8 cellular contexts compared by ENCODE assay signal in genomic region chr14:35333347-35333730, GRCh38. TPM values are rescaled to one million over a fixed set of nuclear protein-coding genes. Genes with fewer than 3 reads are reported as not detected.
A peak's percentile ranks its signal among the peaks of the same experiment; 100 is the strongest.
DNase-seq lines count a peak whose midpoint lies in the region; ATAC-seq lines count a peak whose summit lies in the region.

No MANE protein-coding gene starts in this region.

- H3K4me3 Mint-ChIP-seq in activated T-cell treated with anti-CD3 and anti-CD28 coated beads, Interleukin-2, amount 50 U/mL, for 24 hours = peak overlapping the region; percentile 66

- H3K27me3 ChIP-seq in thymus (ENCODE audit: control insufficient read depth, insufficient read depth) = no peaks in the 10 kb centered on the region

- H3K27me3 Mint-ChIP-seq in activated T-cell treated with anti-CD3 and anti-CD28 coated beads, Interleukin-2, amount 50 U/mL, for 24 hours = no peaks in the 10 kb centered on the region

- peak overlapping the region; percentile 83 for H3K27ac ChIP-seq in thymus (ENCODE audit: low read depth)

- 62% methylated on average over 7 of the region's 7 CpGs for WGBS in thymus

- H3K9me3 ChIP-seq in thymus (ENCODE audit: control insufficient read depth) = no peaks in the 10 kb centered on the region

- no peak overlapping the region for H3K4me3 ChIP-seq in thymus (ENCODE audit: low read length)

- H3K9me3 Mint-ChIP-seq in activated T-cell treated with anti-CD3 and anti-CD28 coated beads, Interleukin-2, amount 50 U/mL, for 24 hours = no peaks in the 10 kb centered on the region

- no peaks in the 10 kb centered on the region for H3K36me3 Mint-ChIP-seq in activated T-cell treated with anti-CD3 and anti-CD28 coated beads, Interleukin-2, amount 50 U/mL, for 24 hours (ENCODE audit: low read depth)

- ATAC-seq in HG02588 (IDR thresholded peaks at IDR 0.05; ENCODE audit: unreplicated experiment) = no peak

- DNase-seq in activated T-cell treated with anti-CD3 and anti-CD28 coated beads, Interleukin-2, amount 50 U/mL, for 24 hours = peak; percentile 60
- DNase-seq in activated T-cell treated with anti-CD3 and anti-CD28 coated beads for 4 hours = no peak
- peak; percentile 34 to 37 for DNase-seq in activated CD4-positive, alpha-beta T cell treated with anti-CD3 and anti-CD28 coated beads, Interleukin-2, amount 50 U/mL, for 48 hours
- peak; percentile 72 for DNase-seq in islet precursor cell
- DNase-seq in stimulated activated CD4-positive, alpha-beta T cell treated with anti-CD3 and anti-CD28 coated beads, Interleukin-4, amount 100 ng/mL, for 4 hours = no peak
- DNase-seq in HUDEP-2 (lab: John Stamatoyannopoulos, UW; ENCODE audit: unreplicated experiment in 76 of 76) = no peak

- H3K4me1 ChIP-seq in thymus (ENCODE audit: control insufficient read depth, insufficient read depth, low read length) = peaks cover 18% of the 10 kb centered on the region

- peaks cover 33% of the 10 kb centered on the region for H3K4me1 Mint-ChIP-seq in activated T-cell treated with anti-CD3 and anti-CD28 coated beads, Interleukin-2, amount 50 U/mL, for 24 hours (ENCODE audit: low read depth)

- peak overlapping the region; percentile 96 for H3K27ac Mint-ChIP-seq in activated T-cell treated with anti-CD3 and anti-CD28 coated beads, Interleukin-2, amount 50 U/mL, for 24 hours

- H3K36me3 ChIP-seq in thymus (ENCODE audit: control insufficient read depth, insufficient read depth) = no peaks in the 10 kb centered on the region

RNA-seq across cellular contexts. Expression of gene PSMA6, which starts 41.2 kb away (rescaled TPM):
- 206 TPM for polyA plus RNA-seq in thymus

Comparison
In these comparisons a context has a peak if more than half of its experiments do, and no peak if none do; other contexts are left out.
1. DNase-seq: peak in activated T-cell treated with anti-CD3 and anti-CD28 coated beads, Interleukin-2, amount 50 U/mL, for 24 hours (single experiment), activated CD4-positive, alpha-beta T cell treated with anti-CD3 and anti-CD28 coated beads, Interleukin-2, amount 50 U/mL, for 48 hours (2 of 2) and islet precursor cell (single experiment); none in activated T-cell treated with anti-CD3 and anti-CD28 coated beads for 4 hours (single experiment), stimulated activated CD4-positive, alpha-beta T cell treated with anti-CD3 and anti-CD28 coated beads, Interleukin-4, amount 100 ng/mL, for 4 hours (0 of 2) and HUDEP-2 (0 of 76).